In genomic region chr5:150122536-150123481, GRCh38 we compare ENCODE assay signal across 15 cellular contexts. TPM values are rescaled to one million over a fixed set of nuclear protein-coding genes. Genes with fewer than 3 reads are reported as not detected.
DNase-seq lines count a peak whose midpoint lies in the region; ATAC-seq and TF ChIP-seq lines count a peak whose summit lies in the region.
"Had no signal": no experiment of that assay in that cellular context is flagged by ENCODE, and none has a peak within 500 bp of the region (broad histone marks: within the 10 kb centered on the region; RNA-seq: fewer than 3 reads in every experiment).

No MANE protein-coding gene starts in this region.

- no peak overlapping the region for H3K27ac Mint-ChIP-seq in chondrocyte (ENCODE audit: unreplicated experiment)
- no peak overlapping the region for H3K27ac Mint-ChIP-seq in naive thymus-derived CD4-positive, alpha-beta T cell

- intact Hi-C loops in tibial artery (cut with DNase I; ENCODE audit: low total_unique reads) = no loop called here
- intact Hi-C loops in naive thymus-derived CD4-positive, alpha-beta T cell (cut with micrococcal nuclease) = loop anchor here in 1 of 2 donors (5.0 kb wide), 1 partner anchor 291 kb away; no protein-coding TSS in a partner anchor

- H3K9me3 ChIP-seq in tibial artery = no peaks in the 10 kb centered on the region
- no peaks in the 10 kb centered on the region for H3K9me3 ChIP-seq in naive thymus-derived CD4-positive, alpha-beta T cell (ENCODE audit: control insufficient read depth in 2 of 3, low read length in 3 of 3)

- CTCF ChIA-PET in naive thymus-derived CD4-positive, alpha-beta T cell (lab: Charles Lee) = no interaction called here

- H3K27ac ChIP-seq in tibial artery = peak overlapping the region; percentile 15 to 46
- H3K27ac ChIP-seq in naive thymus-derived CD4-positive, alpha-beta T cell (ENCODE audit: low read depth, low read length) = no peak overlapping the region
- H3K27ac ChIP-seq: 22Rv1 had no signal

- H3K4me1 Mint-ChIP-seq in chondrocyte (ENCODE audit: low read depth) = peaks cover 4% of the 10 kb centered on the region
- peaks cover 0 to 5% (median 0%) of the 10 kb centered on the region in 7 donors for H3K4me1 Mint-ChIP-seq in naive thymus-derived CD4-positive, alpha-beta T cell

- no peak for TF ChIP-seq CTCF in chondrocyte (IDR thresholded peaks at IDR 0.05)
- no peak for TF ChIP-seq CTCF in tibial artery (IDR thresholded peaks at IDR 0.05)

- DNase-seq in activated effector memory CD4-positive, alpha-beta T cell treated with anti-CD3 and anti-CD28 coated beads, Interleukin-2, amount 50 U/mL, for 16 hours = peak; percentile 12
- no peak for DNase-seq in activated effector memory CD4-positive, alpha-beta T cell treated with Interleukin-2 at 50 U/mL for 16 hours
- peak; percentile 84 for DNase-seq in chondrocyte (ENCODE audit: low spot score)
- DNase-seq in mesenteric fat pad (ENCODE audit: low spot score) = peak; percentile 73
- peak; percentile 15 to 65 for DNase-seq in tibial artery
- no peak for DNase-seq in ACHN
- no peak for DNase-seq in naive thymus-derived CD4-positive, alpha-beta T cell
- DNase-seq: C1 segment of cervical spinal cord, NCI-H1105 treated with DMSO at 0.1 percent for 48 hours, NCI-H187 treated with DMSO at 0.1 percent for 48 hours, NCI-H2171 had no signal

- H3K36me3 ChIP-seq in tibial artery = peaks cover 96 to 100% (median 99%) of the 10 kb centered on the region in 3 donors
- H3K36me3 ChIP-seq in naive thymus-derived CD4-positive, alpha-beta T cell (ENCODE audit: control insufficient read depth in 2 of 3, insufficient read depth in 3 of 3, low read length in 3 of 3) = no peaks in the 10 kb centered on the region

- H3K27me3 Mint-ChIP-seq in chondrocyte (ENCODE audit: low read depth) = no peaks in the 10 kb centered on the region
- peaks cover 0 to 2% (median 0%) of the 10 kb centered on the region in 5 donors for H3K27me3 Mint-ChIP-seq in naive thymus-derived CD4-positive, alpha-beta T cell

- H3K4me3 ChIP-seq in tibial artery = no peak overlapping the region
- H3K4me3 ChIP-seq in naive thymus-derived CD4-positive, alpha-beta T cell (ENCODE audit: low read length) = no peak overlapping the region

- in situ Hi-C loops in ACHN (cut with HindIII; ENCODE audit: low pct_ligation_motif_present, low pct_unique_long_range_greater_than_20kb, low sequenced_read_pairs) = no loop called here

- H3K4me1 ChIP-seq in tibial artery = no peaks in the 10 kb centered on the region
- H3K4me1 ChIP-seq in naive thymus-derived CD4-positive, alpha-beta T cell (ENCODE audit: control insufficient read depth in 2 of 2, insufficient read depth in 2 of 2, low read length in 2 of 2) = no peaks in the 10 kb centered on the region

- no peak for ATAC-seq in HG03045 (IDR thresholded peaks at IDR 0.05; ENCODE audit: unreplicated experiment)
- ATAC-seq in naive thymus-derived CD4-positive, alpha-beta T cell = no peak

- no peak overlapping the region for H3K4me3 Mint-ChIP-seq in chondrocyte (ENCODE audit: unreplicated experiment)
- H3K4me3 Mint-ChIP-seq in naive thymus-derived CD4-positive, alpha-beta T cell = no peak overlapping the region

- H3K36me3 Mint-ChIP-seq in chondrocyte (ENCODE audit: low read depth) = peaks cover 58% of the 10 kb centered on the region
- H3K36me3 Mint-ChIP-seq in naive thymus-derived CD4-positive, alpha-beta T cell = no peaks in the 10 kb centered on the region

- POLR2A ChIA-PET in naive thymus-derived CD4-positive, alpha-beta T cell (lab: Charles Lee) = no interaction called here

- H3K9me3 Mint-ChIP-seq in chondrocyte (ENCODE audit: low read depth) = no peaks in the 10 kb centered on the region
- no peaks in the 10 kb centered on the region for H3K9me3 Mint-ChIP-seq in naive thymus-derived CD4-positive, alpha-beta T cell

- no peaks in the 10 kb centered on the region for H3K27me3 ChIP-seq in tibial artery
- no peaks in the 10 kb centered on the region for H3K27me3 ChIP-seq in naive thymus-derived CD4-positive, alpha-beta T cell (ENCODE audit: control insufficient read depth in 2 of 2, insufficient read depth in 2 of 2, low read length in 2 of 2)

RNA-seq across cellular contexts. Expression of gene PDGFRB, which starts 32.8 kb away (rescaled TPM):
- total RNA-seq in chondrocyte = 331 to 532 TPM (median 499 TPM) in 3 replicates
- total RNA-seq in mesenteric fat pad = 201 TPM
- 1 to 10 TPM in 2 of 5 experiments, under 1 TPM in 1, not detected in 2; 0.64 to 8.5 (median 5.1) TPM for total RNA-seq in naive thymus-derived CD4-positive, alpha-beta T cell
- under 1 TPM in 1 of 2 donors, not detected in 1; 0.37 TPM for polyA plus RNA-seq in naive thymus-derived CD4-positive, alpha-beta T cell

RNA-seq across cellular contexts. Expression of gene CSF1R, which starts 36.5 kb away (rescaled TPM):
- total RNA-seq in chondrocyte = 0.62 to 1.7 TPM (median 0.65 TPM) in 3 replicates
- total RNA-seq in mesenteric fat pad = 58.6 TPM
- total RNA-seq in naive thymus-derived CD4-positive, alpha-beta T cell = 10 to 100 TPM in 1 of 5 experiments, 1 to 10 TPM in 3, under 1 TPM in 1; 0.36 to 92.4 (median 6.4) TPM
- polyA plus RNA-seq in naive thymus-derived CD4-positive, alpha-beta T cell = under 1 TPM; 0.09 to 0.72 TPM
- total RNA-seq: NCI-H460 had no signal

RNA-seq across cellular contexts. Expression of gene CDX1, which starts 43.8 kb away (rescaled TPM):
- 0.44 to 0.57 TPM in 2 of 3 replicates, not detected in the other for total RNA-seq in chondrocyte
- 0.35 TPM for total RNA-seq in mesenteric fat pad
- not detected for total RNA-seq in naive thymus-derived CD4-positive, alpha-beta T cell
- not detected for polyA plus RNA-seq in naive thymus-derived CD4-positive, alpha-beta T cell
- total RNA-seq: H4, NCI-H460 had no signal

Comparison
In these comparisons a context has a peak if more than half of its experiments do, and no peak if none do; other contexts are left out.
1. DNase-seq: peak in activated effector memory CD4-positive, alpha-beta T cell treated with anti-CD3 and anti-CD28 coated beads, Interleukin-2, amount 50 U/mL, for 16 hours (single experiment), chondrocyte (single experiment), mesenteric fat pad (single experiment) and tibial artery (2 of 2); none in activated effector memory CD4-positive, alpha-beta T cell treated with Interleukin-2 at 50 U/mL for 16 hours (single experiment), ACHN (single experiment) and naive thymus-derived CD4-positive, alpha-beta T cell (0 of 9).
2. RNA of gene PDGFRB, which starts 32.8 kb away (total RNA-seq): 331 to 532 TPM in chondrocyte and 201 TPM in mesenteric fat pad (single experiment); 0.64 to 8.5 TPM in naive thymus-derived CD4-positive, alpha-beta T cell; every median in the first group is over 10 times any median in the second.